ENCODE assay signal across 11 cellular contexts in genomic region chr22:22103078-22103593, GRCh38.
DNase-seq lines count a peak whose midpoint lies in the region; ATAC-seq and TF ChIP-seq lines count a peak whose summit lies in the region.
"Had no signal": no experiment of that assay in that cellular context is flagged by ENCODE, and none has a peak within 500 bp of the region (broad histone marks: within the 10 kb centered on the region; RNA-seq: fewer than 3 reads in every experiment).

No MANE protein-coding gene starts in this region.

- H3K4me1 Mint-ChIP-seq in activated T-helper 17 cell treated with anti-CD3 and anti-CD28 coated beads, Interleukin-2, amount 50 U/mL, for 72 hours: no peaks in the 10 kb centered on the region

- no peak overlapping the region for H3K4me2 ChIP-seq in hepatocyte

- H3K27ac ChIP-seq in heart left ventricle: no peak overlapping the region
- no peak overlapping the region for H3K27ac ChIP-seq in hepatocyte
- H3K27ac ChIP-seq: esophagus muscularis mucosa had no signal

- H3K4me3 Mint-ChIP-seq in activated T-helper 17 cell treated with anti-CD3 and anti-CD28 coated beads, Interleukin-2, amount 50 U/mL, for 72 hours: no peak overlapping the region
- H3K4me3 Mint-ChIP-seq: stimulated activated memory B cell treated with anti-CD40 and anti-IgM and Interleukin-4, amounts not matched to agents 10 μg/mL and 1 μg/mL and 100 μg/mL, for 72 hours had no signal

- no peaks in the 10 kb centered on the region for H3K9me3 Mint-ChIP-seq in activated T-helper 17 cell treated with anti-CD3 and anti-CD28 coated beads, Interleukin-2, amount 50 U/mL, for 72 hours

- H3K36me3 ChIP-seq in BE2C: no peaks in the 10 kb centered on the region
- no peaks in the 10 kb centered on the region for H3K36me3 ChIP-seq in H7 (replicated peaks; ENCODE audit: control insufficient read depth, insufficient read depth, low read length)
- no peaks in the 10 kb centered on the region for H3K36me3 ChIP-seq in heart left ventricle
- no peaks in the 10 kb centered on the region for H3K36me3 ChIP-seq in hepatocyte (replicated peaks; ENCODE audit: insufficient read depth, low read depth)
- H3K36me3 ChIP-seq: esophagus muscularis mucosa had no signal

- H3K27me3 Mint-ChIP-seq in activated T-helper 17 cell treated with anti-CD3 and anti-CD28 coated beads, Interleukin-2, amount 50 U/mL, for 72 hours: peaks cover 10% of the 10 kb centered on the region
- H3K27me3 Mint-ChIP-seq: stimulated activated memory B cell treated with anti-CD40 and anti-IgM and Interleukin-4, amounts not matched to agents 10 μg/mL and 1 μg/mL and 100 μg/mL, for 72 hours had no signal

- no peak overlapping the region for H3K27ac Mint-ChIP-seq in activated T-helper 17 cell treated with anti-CD3 and anti-CD28 coated beads, Interleukin-2, amount 50 U/mL, for 72 hours
- H3K27ac Mint-ChIP-seq: stimulated activated memory B cell treated with anti-CD40 and anti-IgM and Interleukin-4, amounts not matched to agents 10 μg/mL and 1 μg/mL and 100 μg/mL, for 72 hours had no signal

- H3K27me3 ChIP-seq in BE2C (peaks cover 6% of the 10 kb centered on the region), H7 (ENCODE audit: control insufficient read depth, insufficient read depth, low read length) (peaks cover 82% of the 10 kb centered on the region), heart left ventricle (peaks cover 0 to 5% (median 0%) of the 10 kb centered on the region in 9 donors), hepatocyte (peaks cover 2% of the 10 kb centered on the region)

- H3K79me2 ChIP-seq in hepatocyte: no peaks in the 10 kb centered on the region

- peak; percentile 58 for TF ChIP-seq CTCF in BE2C (IDR thresholded peaks at IDR 0.05; ENCODE audit: low read depth, low read length)
- peak in 6 of 12 donors; percentile 9 to 30 (median 19) for TF ChIP-seq CTCF in heart left ventricle (IDR thresholded peaks at IDR 0.05)
- no peak for TF ChIP-seq CTCF in hepatocyte (IDR thresholded peaks at IDR 0.05; ENCODE audit: poor library complexity)

- intact Hi-C loops in heart left ventricle (cut with DNase I): no loop called here

- H2AFZ ChIP-seq in hepatocyte: no peak overlapping the region

- H3K9me3 ChIP-seq in BE2C: no peaks in the 10 kb centered on the region; the same call in 1 of the 2 replicates
- H3K9me3 ChIP-seq in heart left ventricle: peaks cover 0 to 4% (median 0%) of the 10 kb centered on the region in 12 donors
- H3K9me3 ChIP-seq in hepatocyte (ENCODE audit: low read depth): no peaks in the 10 kb centered on the region
- H3K9me3 ChIP-seq: esophagus muscularis mucosa had no signal

- H3K9me2 ChIP-seq in hepatocyte (replicated peaks; ENCODE audit: insufficient read depth): no peaks in the 10 kb centered on the region

- no peak overlapping the region for H3K4me3 ChIP-seq in BE2C (ENCODE audit: low read depth, low read length)
- no peak overlapping the region for H3K4me3 ChIP-seq in H7 (ENCODE audit: insufficient read depth, low read depth, low read length)
- no peak overlapping the region for H3K4me3 ChIP-seq in heart left ventricle
- no peak overlapping the region for H3K4me3 ChIP-seq in hepatocyte
- H3K4me3 ChIP-seq: esophagus muscularis mucosa had no signal

- H3K4me1 ChIP-seq in BE2C (no peaks in the 10 kb centered on the region), heart left ventricle (no peaks in the 10 kb centered on the region), hepatocyte (ENCODE audit: insufficient read depth) (no peaks in the 10 kb centered on the region)
- H3K4me1 ChIP-seq: esophagus muscularis mucosa had no signal

- DNase-seq in BE2C (peak; percentile 30), H7 (peak; percentile 62), lung microvascular endothelial cell (ENCODE audit: low read depth in 2 of 2) (peak; percentile 8 to 13), heart left ventricle (no peak), hepatocyte (ENCODE audit: low spot score) (no peak)
- DNase-seq in activated effector memory CD4-positive, alpha-beta T cell treated with anti-CD3 and anti-CD28 coated beads, Interleukin-2, amount 50 U/mL, for 16 hours: no peak
- DNase-seq: NK-92 treated with Interleukin-12 subunit alpha and Interleukin-12 subunit beta, amount 100 ng/mL, for 24 hours had no signal

- WGBS in heart left ventricle, 4 donors: 58 to 65% (median 61%) methylated on average over 5 to 6 of the region's 6 CpGs
- WGBS in hepatocyte (ENCODE audit: low lambda C conversion rate, missing lambda C conversion rate): 64% methylated on average over 6 of the region's 6 CpGs

- no peak for TF ChIP-seq POLR2A in heart left ventricle (IDR thresholded peaks at IDR 0.05)

- peak; percentile 37 for ATAC-seq in activated T-helper 17 cell treated with anti-CD3 and anti-CD28 coated beads, Interleukin-2, amount 50 U/mL, for 72 hours (replicated peaks)
- no peak for ATAC-seq in GM21825 (IDR thresholded peaks at IDR 0.05; ENCODE audit: unreplicated experiment)
- no peak for ATAC-seq in heart left ventricle
- ATAC-seq: stimulated activated memory B cell treated with anti-CD40 and anti-IgM and Interleukin-4, amounts not matched to agents 10 μg/mL and 1 μg/mL and 100 μg/mL, for 72 hours had no signal

- H4K20me1 ChIP-seq in hepatocyte (ENCODE audit: insufficient read depth, poor library complexity, severe bottlenecking): no peaks in the 10 kb centered on the region

- H3K36me3 Mint-ChIP-seq in activated T-helper 17 cell treated with anti-CD3 and anti-CD28 coated beads, Interleukin-2, amount 50 U/mL, for 72 hours (ENCODE audit: low read depth): no peaks in the 10 kb centered on the region

Comparison
In these comparisons a context has a peak if more than half of its experiments do, and no peak if none do; other contexts are left out.
1. DNase-seq: peak in BE2C (single experiment), H7 (single experiment) and lung microvascular endothelial cell (2 of 2); none in activated effector memory CD4-positive, alpha-beta T cell treated with anti-CD3 and anti-CD28 coated beads, Interleukin-2, amount 50 U/mL, for 16 hours (single experiment), heart left ventricle (0 of 5) and hepatocyte (single experiment).